18 cellular contexts compared by ENCODE assay signal in genomic region chr20:61805365-61805764, GRCh38.
"Had no signal": no experiment of that assay in that cellular context is flagged by ENCODE, and none has a peak within 500 bp of the region (broad histone marks: within the 10 kb centered on the region; RNA-seq: fewer than 3 reads in every experiment).

No MANE protein-coding gene starts in this region.

- H3K27me3 ChIP-seq: colonic mucosa, ovary, tibial nerve had no signal

- H3K9me3 ChIP-seq: colonic mucosa, esophagus squamous epithelium, left lung, ovary, suprapubic skin, tibial nerve had no signal

- ATAC-seq: left lung; naive thymus-derived CD8-positive, alpha-beta T cell; right cardiac atrium; stimulated activated naive CD8-positive, alpha-beta T cell treated with anti-CD3 and anti-CD28 coated beads, Interleukin-15, Interleukin-2, amounts not matched to agents 100 U/mL and 50 U/mL, for 24 hours had no signal

- H3K4me1 ChIP-seq: colonic mucosa, left lung had no signal

- H3K27ac ChIP-seq: colonic mucosa, esophagus squamous epithelium, left lung, ovary, suprapubic skin, tibial nerve had no signal

- DNase-seq: cerebellar nuclear complex; colonic mucosa; dermis blood vessel endothelial cell; esophagus squamous epithelium; foreskin fibroblast; hippocampal formation; kidney glomerular epithelial cell; mammary epithelial cell; naive thymus-derived CD8-positive, alpha-beta T cell; right cardiac atrium; small intestine; stimulated activated CD4-positive, alpha-beta T cell treated with anti-CD3 and anti-CD28 coated beads, Interleukin-4, amount 100 ng/mL, for 1 hour; stimulated activated CD8-positive, alpha-beta memory T cell treated with anti-CD3 and anti-CD28 coated beads, Interleukin-4, amount 100 ng/mL, for 48 hours; stimulated activated naive CD8-positive, alpha-beta T cell treated with anti-CD3 and anti-CD28 coated beads, Interleukin-15, Interleukin-2, amounts not matched to agents 100 U/mL and 50 U/mL, for 24 hours had no signal

- H3K4me3 ChIP-seq: colonic mucosa, esophagus squamous epithelium, left lung, ovary, suprapubic skin, tibial nerve had no signal

- H3K36me3 ChIP-seq: colonic mucosa, esophagus squamous epithelium, left lung, ovary, suprapubic skin, tibial nerve had no signal
